ENCODE assay signal across 21 cellular contexts in the genomic region with DNA sequence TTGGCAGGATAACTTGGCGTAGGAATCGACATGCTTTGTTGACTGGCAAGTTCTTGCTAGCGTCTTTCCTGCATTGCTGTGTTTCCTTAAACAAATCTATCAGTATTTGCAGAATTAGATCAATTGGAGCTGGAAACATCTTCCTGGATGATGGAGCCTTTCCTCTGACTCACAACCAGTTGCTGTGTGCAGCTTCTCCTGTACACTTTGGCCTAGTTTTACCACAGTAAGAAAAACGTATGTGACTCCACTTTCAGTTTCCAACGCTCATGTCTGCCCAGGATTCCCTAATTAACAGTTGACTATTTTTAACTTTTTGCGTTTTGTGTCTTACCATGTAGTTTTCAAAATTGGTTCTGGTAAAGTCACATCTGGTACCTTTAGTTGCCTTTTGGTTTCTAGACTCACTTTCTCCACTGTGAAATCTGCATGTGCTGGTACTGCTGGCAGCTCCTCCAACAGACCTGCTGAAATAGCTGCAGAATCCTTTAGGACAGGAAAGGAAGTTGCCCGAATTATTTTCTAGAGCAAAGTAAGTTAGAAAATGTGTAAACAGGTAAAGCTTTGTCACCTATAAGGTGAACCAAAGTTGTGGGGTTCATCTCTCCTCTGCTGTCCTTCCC.
DNase-seq lines count a peak whose midpoint lies in the region; TF ChIP-seq lines count a peak whose summit lies in the region.
"Had no signal": no experiment of that assay in that cellular context is flagged by ENCODE, and none has a peak within 500 bp of the region (broad histone marks: within the 10 kb centered on the region; RNA-seq: fewer than 3 reads in every experiment).

No MANE protein-coding gene starts in this region.

- H3K79me2 ChIP-seq in Karpas-422 (ENCODE audit: low read length) = no peaks in the 10 kb centered on the region

- no peaks in the 10 kb centered on the region for H3K9me2 ChIP-seq in Karpas-422 (replicated peaks; ENCODE audit: insufficient read depth, low read length)

- H3K9ac ChIP-seq in Karpas-422 (ENCODE audit: low read length) = no peak overlapping the region
- H3K9ac ChIP-seq: BLaER1 treated with 17β-estradiol and CSF1 and Interleukin-3, amounts not matched to agents 10 nM and 100 nM had no signal

- DNase-seq in H4 (ENCODE audit: low spot score) (peak; percentile 14), SJSA1 (ENCODE audit: low read depth in 1 of 2, low spot score in 2 of 2) (peak in 1 of 2 experiments; percentile 26), fibroblast of villous mesenchyme (ENCODE audit: low read depth) (peak; percentile 34), SHP77 (lab: John Stamatoyannopoulos, UW) (no peak), NOMO-1 (lab: John Stamatoyannopoulos, UW; ENCODE audit: unreplicated experiment in 2 of 2) (no peak), Karpas-422 (no peak), GF-D8 (lab: John Stamatoyannopoulos, UW) (no peak)
- DNase-seq: activated B cell treated with CpG ODN at 0.5 μM for 24 hours; activated CD8-positive, alpha-beta T cell treated with anti-CD3 and anti-CD28 coated beads, Interleukin-2, amount 10 ng/mL, durations not matched to agents 7 days and 5 days; activated naive CD8-positive, alpha-beta T cell treated with anti-CD3 and anti-CD28 coated beads for 36 hours; activated T-cell treated with anti-CD3 and anti-CD28 coated beads, Interleukin-2, amount 50 U/mL, for 72 hours; dorsolateral prefrontal cortex; hypothalamus; natural killer cell; NCI-H2029; Right ventricle myocardium superior; stimulated activated CD4-positive, alpha-beta T cell treated with anti-CD3 and anti-CD28 coated beads, Interleukin-4, amount 100 ng/mL, for 1 hour; T-helper 2 cell had no signal

- H2AFZ ChIP-seq in Karpas-422 (ENCODE audit: low read length) = no peak overlapping the region

- H3K27me3 ChIP-seq in SJSA1 (replicated peaks) = no peaks in the 10 kb centered on the region
- H3K27me3 ChIP-seq in Karpas-422 (ENCODE audit: low read length) = no peaks in the 10 kb centered on the region
- H3K27me3 ChIP-seq: BLaER1 treated with 17β-estradiol and CSF1 and Interleukin-3, amounts not matched to agents 10 nM and 100 nM; dorsolateral prefrontal cortex; esophagus muscularis mucosa; vagina had no signal

- H3K9me3 ChIP-seq in SJSA1 (replicated peaks) = no peaks in the 10 kb centered on the region
- no peaks in the 10 kb centered on the region for H3K9me3 ChIP-seq in Karpas-422 (ENCODE audit: low read length)
- H3K9me3 ChIP-seq: BLaER1 treated with 17β-estradiol and CSF1 and Interleukin-3, amounts not matched to agents 10 nM and 100 nM; esophagus muscularis mucosa; vagina had no signal

- H3K4me3 ChIP-seq in SJSA1 (no peak overlapping the region), fibroblast of villous mesenchyme (ENCODE audit: low read depth, low read length) (no peak overlapping the region), Karpas-422 (ENCODE audit: low read length) (no peak overlapping the region)
- H3K4me3 ChIP-seq: BLaER1 treated with 17β-estradiol and CSF1 and Interleukin-3, amounts not matched to agents 10 nM and 100 nM; dorsolateral prefrontal cortex; esophagus muscularis mucosa; vagina had no signal

- no peak overlapping the region for H3K4me2 ChIP-seq in Karpas-422 (ENCODE audit: low read depth, low read length, poor library complexity, severe bottlenecking)
- H3K4me2 ChIP-seq: BLaER1 treated with 17β-estradiol and CSF1 and Interleukin-3, amounts not matched to agents 10 nM and 100 nM had no signal

- peaks cover 8% of the 10 kb centered on the region for H3K4me1 ChIP-seq in SJSA1 (replicated peaks)
- H3K4me1 ChIP-seq in Karpas-422 (ENCODE audit: low read length) = no peaks in the 10 kb centered on the region
- H3K4me1 ChIP-seq: BLaER1 treated with 17β-estradiol and CSF1 and Interleukin-3, amounts not matched to agents 10 nM and 100 nM; esophagus muscularis mucosa; vagina had no signal

- peak overlapping the region; percentile 15 for H3K27ac ChIP-seq in SJSA1
- no peak overlapping the region for H3K27ac ChIP-seq in Karpas-422 (ENCODE audit: low read length)
- H3K27ac ChIP-seq: BLaER1 treated with 17β-estradiol and CSF1 and Interleukin-3, amounts not matched to agents 10 nM and 100 nM; dorsolateral prefrontal cortex; esophagus muscularis mucosa; vagina had no signal

- H4K20me1 ChIP-seq in Karpas-422 (ENCODE audit: insufficient read depth, low read depth, low read length) = no peaks in the 10 kb centered on the region
- H4K20me1 ChIP-seq: BLaER1 treated with 17β-estradiol and CSF1 and Interleukin-3, amounts not matched to agents 10 nM and 100 nM had no signal

- no peaks in the 10 kb centered on the region for H3K36me3 ChIP-seq in SJSA1
- H3K36me3 ChIP-seq in Karpas-422 (ENCODE audit: insufficient read depth, low read length) = no peaks in the 10 kb centered on the region
- H3K36me3 ChIP-seq: BLaER1 treated with 17β-estradiol and CSF1 and Interleukin-3, amounts not matched to agents 10 nM and 100 nM; esophagus muscularis mucosa; vagina had no signal

- no peak for TF ChIP-seq CTCF in fibroblast of villous mesenchyme (IDR thresholded peaks at IDR 0.05; ENCODE audit: insufficient read depth, low read depth, low read length)

Comparison
In these comparisons a context has a peak if more than half of its experiments do, and no peak if none do; other contexts are left out.
1. DNase-seq: peak in H4 (single experiment) and fibroblast of villous mesenchyme (single experiment); none in SHP77 (0 of 2), NOMO-1 (0 of 2), Karpas-422 (single experiment) and GF-D8 (single experiment).